ENCODE assay signal across 15 cellular contexts in genomic region chr20:34736106-34736505, GRCh38.
"Had no signal": no experiment of that assay in that cellular context is flagged by ENCODE, and none has a peak within 500 bp of the region (broad histone marks: within the 10 kb centered on the region; RNA-seq: fewer than 3 reads in every experiment).

No MANE protein-coding gene starts in this region.

- H3K4me3 Mint-ChIP-seq: activated CD4-positive, alpha-beta memory T cell treated with anti-CD3 and anti-CD28 coated beads, Interleukin-2, amount 10 ng/mL, durations not matched to agents 7 days and 5 days; activated CD4-positive, alpha-beta T cell treated with anti-CD3 and anti-CD28 coated beads for 36 hours; activated naive CD4-positive, alpha-beta T cell treated with anti-CD3 and anti-CD28 coated beads, Interleukin-2, amount 10 ng/mL, durations not matched to agents 7 days and 5 days; activated T-cell treated with anti-CD3 and anti-CD28 coated beads, Interleukin-2, amount 50 U/mL, for 24 hours; mesothelial cell of epicardium; stimulated activated naive CD8-positive, alpha-beta T cell treated with anti-CD3 and anti-CD28 coated beads, Interleukin-15, Interleukin-2, amounts not matched to agents 100 ng/mL and 50 ng/mL, for 24 hours; type B pancreatic cell had no signal

- DNase-seq: activated CD4-positive, alpha-beta memory T cell treated with anti-CD3 and anti-CD28 coated beads, Interleukin-2, amount 10 ng/mL, durations not matched to agents 7 days and 5 days; activated CD4-positive, alpha-beta T cell treated with anti-CD3 and anti-CD28 coated beads for 36 hours; activated naive CD4-positive, alpha-beta T cell treated with anti-CD3 and anti-CD28 coated beads, Interleukin-2, amount 10 ng/mL, durations not matched to agents 7 days and 5 days; activated T-cell treated with anti-CD3 and anti-CD28 coated beads, Interleukin-2, amount 50 U/mL, for 24 hours; effector CD4-positive, alpha-beta T cell; naive B cell had no signal

- H3K9me3 ChIP-seq: esophagus muscularis mucosa, suprapubic skin had no signal

- H3K4me3 ChIP-seq: coronary artery, esophagus muscularis mucosa, lung, suprapubic skin had no signal

- H3K27me3 Mint-ChIP-seq: activated CD4-positive, alpha-beta memory T cell treated with anti-CD3 and anti-CD28 coated beads, Interleukin-2, amount 10 ng/mL, durations not matched to agents 7 days and 5 days; activated CD4-positive, alpha-beta T cell treated with anti-CD3 and anti-CD28 coated beads for 36 hours; activated naive CD4-positive, alpha-beta T cell treated with anti-CD3 and anti-CD28 coated beads, Interleukin-2, amount 10 ng/mL, durations not matched to agents 7 days and 5 days; activated T-cell treated with anti-CD3 and anti-CD28 coated beads, Interleukin-2, amount 50 U/mL, for 24 hours; naive B cell; stimulated activated naive CD8-positive, alpha-beta T cell treated with anti-CD3 and anti-CD28 coated beads, Interleukin-15, Interleukin-2, amounts not matched to agents 100 ng/mL and 50 ng/mL, for 24 hours; type B pancreatic cell had no signal

- H3K27ac ChIP-seq: coronary artery, parathyroid adenoma, suprapubic skin, VCaP had no signal

- H3K27me3 ChIP-seq: esophagus muscularis mucosa, suprapubic skin had no signal

- H3K27ac Mint-ChIP-seq: activated CD4-positive, alpha-beta memory T cell treated with anti-CD3 and anti-CD28 coated beads, Interleukin-2, amount 10 ng/mL, durations not matched to agents 7 days and 5 days; activated CD4-positive, alpha-beta T cell treated with anti-CD3 and anti-CD28 coated beads for 36 hours; activated naive CD4-positive, alpha-beta T cell treated with anti-CD3 and anti-CD28 coated beads, Interleukin-2, amount 10 ng/mL, durations not matched to agents 7 days and 5 days; activated T-cell treated with anti-CD3 and anti-CD28 coated beads, Interleukin-2, amount 50 U/mL, for 24 hours; mesothelial cell of epicardium; naive B cell; stimulated activated naive CD8-positive, alpha-beta T cell treated with anti-CD3 and anti-CD28 coated beads, Interleukin-15, Interleukin-2, amounts not matched to agents 100 ng/mL and 50 ng/mL, for 24 hours; type B pancreatic cell had no signal

- ATAC-seq: activated CD4-positive, alpha-beta T cell treated with anti-CD3 and anti-CD28 coated beads for 36 hours had no signal

- H3K9me3 Mint-ChIP-seq: activated CD4-positive, alpha-beta memory T cell treated with anti-CD3 and anti-CD28 coated beads, Interleukin-2, amount 10 ng/mL, durations not matched to agents 7 days and 5 days; activated naive CD4-positive, alpha-beta T cell treated with anti-CD3 and anti-CD28 coated beads, Interleukin-2, amount 10 ng/mL, durations not matched to agents 7 days and 5 days; activated T-cell treated with anti-CD3 and anti-CD28 coated beads, Interleukin-2, amount 50 U/mL, for 24 hours; mesothelial cell of epicardium; naive B cell; stimulated activated naive CD8-positive, alpha-beta T cell treated with anti-CD3 and anti-CD28 coated beads, Interleukin-15, Interleukin-2, amounts not matched to agents 100 ng/mL and 50 ng/mL, for 24 hours; type B pancreatic cell had no signal

- H3K4me1 ChIP-seq: parathyroid adenoma, suprapubic skin had no signal

- H3K4me1 Mint-ChIP-seq: activated CD4-positive, alpha-beta memory T cell treated with anti-CD3 and anti-CD28 coated beads, Interleukin-2, amount 10 ng/mL, durations not matched to agents 7 days and 5 days; activated CD4-positive, alpha-beta T cell treated with anti-CD3 and anti-CD28 coated beads for 36 hours; activated naive CD4-positive, alpha-beta T cell treated with anti-CD3 and anti-CD28 coated beads, Interleukin-2, amount 10 ng/mL, durations not matched to agents 7 days and 5 days; mesothelial cell of epicardium; naive B cell had no signal

- H2AFZ ChIP-seq: parathyroid adenoma had no signal

- H3K9ac ChIP-seq: parathyroid adenoma had no signal

- H3K79me2 ChIP-seq: parathyroid adenoma had no signal
